ENCODE assay signal across 12 cellular contexts in the genomic region with DNA sequence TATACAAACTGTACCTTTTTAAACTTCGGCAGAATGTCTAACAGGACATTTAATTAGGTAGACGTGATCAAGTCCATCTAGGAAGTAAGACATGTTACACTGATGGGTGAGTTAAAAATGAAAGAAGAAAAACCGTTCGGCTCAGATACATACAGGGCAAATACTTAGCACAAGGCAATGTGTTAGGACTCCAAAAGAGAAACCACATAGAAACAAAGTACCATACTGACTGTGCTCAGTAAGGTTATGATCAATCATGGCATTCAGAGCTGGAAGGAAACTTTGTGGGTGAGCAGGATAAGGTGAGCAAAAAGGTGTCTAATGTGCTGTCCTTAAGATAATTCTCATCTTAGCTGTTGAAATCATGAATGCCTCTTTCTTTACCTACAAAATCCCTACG.
DNase-seq lines count a peak whose midpoint lies in the region; ATAC-seq and TF ChIP-seq lines count a peak whose summit lies in the region.
"Had no signal": no experiment of that assay in that cellular context is flagged by ENCODE, and none has a peak within 500 bp of the region (broad histone marks: within the 10 kb centered on the region; RNA-seq: fewer than 3 reads in every experiment).

No MANE protein-coding gene starts in this region.

- no peaks in the 10 kb centered on the region for H3K27me3 Mint-ChIP-seq in stimulated activated naive CD8-positive, alpha-beta T cell treated with anti-CD3 and anti-CD28 coated beads, Interleukin-15, amount 100 ng/mL, for 72 hours
- H3K27me3 Mint-ChIP-seq: dendritic cell treated with granulocyte-macrophage colony-stimulating factor and Interleukin-4, amounts not matched to agents 40 ng/mL and 50 ng/mL, for 4 days had no signal

- 91% methylated on average over 5 of the region's 5 CpGs for WGBS in suprapubic skin

- H3K4me1 Mint-ChIP-seq in stimulated activated naive CD8-positive, alpha-beta T cell treated with anti-CD3 and anti-CD28 coated beads, Interleukin-15, amount 100 ng/mL, for 72 hours = peaks cover 9% of the 10 kb centered on the region

- H3K9me3 ChIP-seq in suprapubic skin = no peaks in the 10 kb centered on the region
- H3K9me3 ChIP-seq: thyroid gland had no signal

- no peak for TF ChIP-seq EP300 in suprapubic skin (IDR thresholded peaks at IDR 0.05)

- H3K27ac Mint-ChIP-seq in stimulated activated naive CD8-positive, alpha-beta T cell treated with anti-CD3 and anti-CD28 coated beads, Interleukin-15, amount 100 ng/mL, for 72 hours = no peak overlapping the region
- H3K27ac Mint-ChIP-seq: dendritic cell treated with granulocyte-macrophage colony-stimulating factor and Interleukin-4, amounts not matched to agents 40 ng/mL and 50 ng/mL, for 4 days had no signal

- H3K36me3 ChIP-seq in suprapubic skin = no peaks in the 10 kb centered on the region
- H3K36me3 ChIP-seq: thyroid gland had no signal

- no peak overlapping the region for H3K4me3 Mint-ChIP-seq in stimulated activated naive CD8-positive, alpha-beta T cell treated with anti-CD3 and anti-CD28 coated beads, Interleukin-15, amount 100 ng/mL, for 72 hours
- H3K4me3 Mint-ChIP-seq: dendritic cell treated with granulocyte-macrophage colony-stimulating factor and Interleukin-4, amounts not matched to agents 40 ng/mL and 50 ng/mL, for 4 days had no signal

- no peaks in the 10 kb centered on the region for H3K27me3 ChIP-seq in suprapubic skin
- H3K27me3 ChIP-seq: thyroid gland had no signal

- no peaks in the 10 kb centered on the region for H3K9me3 Mint-ChIP-seq in stimulated activated naive CD8-positive, alpha-beta T cell treated with anti-CD3 and anti-CD28 coated beads, Interleukin-15, amount 100 ng/mL, for 72 hours
- H3K9me3 Mint-ChIP-seq: dendritic cell treated with granulocyte-macrophage colony-stimulating factor and Interleukin-4, amounts not matched to agents 40 ng/mL and 50 ng/mL, for 4 days had no signal

- TF ChIP-seq CTCF in suprapubic skin (IDR thresholded peaks at IDR 0.05) = no peak

- no peak for DNase-seq in stimulated activated naive CD8-positive, alpha-beta T cell treated with anti-CD3 and anti-CD28 coated beads, Interleukin-15, amount 100 ng/mL, for 72 hours
- DNase-seq in stimulated activated naive CD8-positive, alpha-beta T cell treated with anti-CD3 and anti-CD28 coated beads, Interleukin-15, Interleukin-2, amounts not matched to agents 100 U/mL and 50 U/mL, for 24 hours = no peak
- no peak for DNase-seq in SHP77 treated with DMSO at 0.1 percent for 48 hours (lab: John Stamatoyannopoulos, UW)
- DNase-seq in putamen (ENCODE audit: low spot score) = no peak
- DNase-seq in KG1 (lab: John Stamatoyannopoulos, UW) = no peak
- DNase-seq in suprapubic skin (ENCODE audit: low spot score in 2 of 2) = no peak
- DNase-seq: activated gamma-delta T cell treated with Interleukin-2 at 50 U/mL for 16 hours, NCI-H2081, thyroid gland had no signal

- H3K4me3 ChIP-seq in suprapubic skin = no peak overlapping the region
- H3K4me3 ChIP-seq: thyroid gland had no signal

- H3K27ac ChIP-seq in suprapubic skin = no peak overlapping the region
- H3K27ac ChIP-seq: thyroid gland had no signal

- no peak for TF ChIP-seq POLR2A in suprapubic skin (IDR thresholded peaks at IDR 0.05)

- H3K4me1 ChIP-seq in suprapubic skin = no peaks in the 10 kb centered on the region
- H3K4me1 ChIP-seq: thyroid gland had no signal

- ATAC-seq in stimulated activated naive CD8-positive, alpha-beta T cell treated with anti-CD3 and anti-CD28 coated beads, Interleukin-15, amount 100 ng/mL, for 72 hours = peak; percentile 62
- ATAC-seq in stimulated activated naive CD8-positive, alpha-beta T cell treated with anti-CD3 and anti-CD28 coated beads, Interleukin-15, Interleukin-2, amounts not matched to agents 100 U/mL and 50 U/mL, for 24 hours = no peak
- ATAC-seq in HG02642 (IDR thresholded peaks at IDR 0.05; ENCODE audit: poor library complexity, unreplicated experiment) = peak; percentile 54
- ATAC-seq in HG03521 (IDR thresholded peaks at IDR 0.05; ENCODE audit: unreplicated experiment) = peak; percentile 72
